8 cellular contexts compared by ENCODE assay signal in genomic region chr3:178385280-178385952, GRCh38.
A peak's percentile ranks its signal among the peaks of the same experiment; 100 is the strongest.
DNase-seq lines count a peak whose midpoint lies in the region; ATAC-seq, FAIRE-seq and TF ChIP-seq lines count a peak whose summit lies in the region.

No MANE protein-coding gene starts in this region.

- FAIRE-seq in H1 (lab: Jason Lieb, UNC), result peak; percentile 97

- no peak overlapping the region for H3K14ac ChIP-seq in H1 (ENCODE audit: insufficient read length)

- peak; percentile 86 for TF ChIP-seq CTCF in AG10803 (conservative IDR thresholded peaks at IDR 0.05; ENCODE audit: low read length)
- TF ChIP-seq CTCF in GM12864 (IDR thresholded peaks at IDR 0.05; ENCODE audit: low read depth, low read length, missing control alignments), result peak; percentile 60
- TF ChIP-seq CTCF in PC-3 (conservative IDR thresholded peaks at IDR 0.05; ENCODE audit: low read depth, low read length), result peak; percentile 94
- peak in 2 of 3 experiments; percentile 47 to 76; a peak in 3 of 4 replicates for TF ChIP-seq CTCF in H1 (IDR thresholded peaks at IDR 0.05; ENCODE audit: control extremely low read depth in 1 of 3, insufficient read depth in 1 of 3, low read depth in 1 of 3, low read length in 3 of 3)

- TF ChIP-seq POLR2A in H1 (IDR thresholded peaks at IDR 0.05; ENCODE audit: control extremely low read depth in 1 of 2, low read depth in 2 of 2, low read length in 2 of 2), result no peak

- ATAC-seq in PC-3 (peak; percentile 45; the same call in 1 of the 2 replicates), HG02938 (IDR thresholded peaks at IDR 0.05; ENCODE audit: unreplicated experiment) (no peak), GM19397 (IDR thresholded peaks at IDR 0.05; ENCODE audit: unreplicated experiment) (no peak)

- H3K79me2 ChIP-seq in PC-3 (ENCODE audit: low read length) (no peaks in the 10 kb centered on the region), H1 (ENCODE audit: control insufficient read depth in 1 of 2, insufficient read depth in 2 of 2, low read length in 2 of 2) (no peaks in the 10 kb centered on the region)

- intact Hi-C loops in PC-3 (cut with micrococcal nuclease), result loop anchor here (1.0 to 10.0 kb wide), 9 partner anchors 303 to 1723 kb away; no protein-coding TSS in a partner anchor

- CTCF ChIA-PET in PC-3 (lab: Charles Lee) (interaction anchor here (0.5 to 1.3 kb wide), 6 partner anchors 25 to 1446 kb away, joined by 3 to 6 read pairs (median 4); no protein-coding TSS in a partner anchor), H1 (lab: Charles Lee; ENCODE audit: partially characterized antibody) (interaction anchor here (0.6 to 2.2 kb wide), 35 partner anchors 9 to 1447 kb away, joined by 3 to 16 read pairs (median 3); no protein-coding TSS in a partner anchor)

- H3F3A ChIP-seq in PC-3 (ENCODE audit: low read length, unreplicated experiment), result no peaks in the 10 kb centered on the region

- no peak overlapping the region for H2AK5ac ChIP-seq in H1 (ENCODE audit: low read depth, low read length)

- H4K91ac ChIP-seq in H1 (replicated peaks; ENCODE audit: insufficient read length, low read length), result no peak overlapping the region

- POLR2A ChIA-PET in PC-3 (lab: Charles Lee; ENCODE audit: unreplicated experiment) (no interaction called here), H1 (lab: Charles Lee; ENCODE audit: partially characterized antibody) (no interaction called here)

- H3K9ac ChIP-seq in PC-3 (ENCODE audit: low read length) (no peak overlapping the region), H1 (replicated peaks in 1 of 4; ENCODE audit: extremely low read depth in 1 of 4, low read depth in 3 of 4, low read length in 3 of 4) (no peak overlapping the region)

- H3K27ac ChIP-seq in PC-3 (ENCODE audit: low read length) (no peak overlapping the region), H1 (ENCODE audit: low read depth, low read length) (no peak overlapping the region)

- H3K4me1 ChIP-seq in PC-3 (ENCODE audit: insufficient read depth, low read length), result peaks cover 18% of the 10 kb centered on the region
- H3K4me1 ChIP-seq in H1 (replicated peaks in 1 of 4; ENCODE audit: control insufficient read depth in 3 of 4, insufficient read depth in 4 of 4, low read length in 3 of 4), result no peaks in the 10 kb centered on the region

- H3K56ac ChIP-seq in H1 (replicated peaks; ENCODE audit: insufficient read length, low read depth, low read length), result no peak overlapping the region

- no peak overlapping the region for H3K18ac ChIP-seq in H1 (ENCODE audit: extremely low read depth, low read length)

- no peaks in the 10 kb centered on the region for H3K27me3 ChIP-seq in PC-3 (ENCODE audit: low read length)
- no peaks in the 10 kb centered on the region for H3K27me3 ChIP-seq in H1 (replicated peaks in 1 of 4; ENCODE audit: control insufficient read depth in 3 of 4, extremely low read depth in 1 of 4, insufficient read depth in 3 of 4, low read length in 3 of 4)

- H2AFZ ChIP-seq in PC-3 (ENCODE audit: low read length) (no peak overlapping the region), H1 (ENCODE audit: low read length) (peak overlapping the region; percentile 87; the same call in 1 of the 2 replicates)

- H3K4me2 ChIP-seq in PC-3 (ENCODE audit: low read length) (no peak overlapping the region), H1 (ENCODE audit: insufficient read depth in 1 of 2, low read depth in 2 of 2, low read length in 2 of 2) (no peak overlapping the region)

- 82% methylated on average over 5 of the region's 5 CpGs; no CpG with 5 or more reads in 1 of the 2 experiments for WGBS in H1 (ENCODE audit: extremely low coverage in 1 of 2, insufficient coverage in 1 of 2, insufficient read length in 1 of 2, insufficient replicate concordance in 2 of 2, low coverage in 1 of 2, low lambda C conversion rate in 2 of 2, missing lambda C conversion rate in 1 of 2), 2 experiments

- BruUV-seq in PC-3 (replicated peaks; lab: Mats Ljungman, UMichigan), result no TSS peak

- H3K36me3 ChIP-seq in PC-3 (ENCODE audit: low read depth, low read length) (no peaks in the 10 kb centered on the region), H1 (ENCODE audit: control insufficient read depth in 2 of 4, insufficient read depth in 4 of 4, low read length in 3 of 4) (no peaks in the 10 kb centered on the region)

- peak; percentile 87 to 92 for TF ChIP-seq RAD21 in H1 (IDR thresholded peaks at IDR 0.05 in 1 of 2, conservative IDR thresholded peaks at IDR 0.05 in 1 of 2; ENCODE audit: low read depth in 2 of 2, low read length in 2 of 2)

- H4K20me1 ChIP-seq in PC-3 (ENCODE audit: low read length), result no peaks in the 10 kb centered on the region
- H4K20me1 ChIP-seq in H1 (replicated peaks in 1 of 2; ENCODE audit: control insufficient read depth in 1 of 2, insufficient read depth in 2 of 2, low read length in 2 of 2), result no peaks in the 10 kb centered on the region

- H3K4ac ChIP-seq in H1 (replicated peaks; ENCODE audit: insufficient read length, low read depth, low read length), result no peak overlapping the region

- H3K4me3 ChIP-seq in AG10803 (ENCODE audit: low read length) (no peak overlapping the region), GM12864 (ENCODE audit: low read depth, low read length) (no peak overlapping the region), PC-3 (ENCODE audit: low read length) (no peak overlapping the region), H1 (ENCODE audit: extremely low read depth in 1 of 4, insufficient read depth in 2 of 4, low read depth in 3 of 4, low read length in 4 of 4) (no peak overlapping the region)

- no peak overlapping the region for H2BK5ac ChIP-seq in H1 (ENCODE audit: low read depth, low read length)

- H2BK120ac ChIP-seq in H1 (replicated peaks; ENCODE audit: low read depth, low read length), result no peak overlapping the region

- no peak overlapping the region for H2BK20ac ChIP-seq in H1 (ENCODE audit: low read length)

- no peak overlapping the region for H3K23ac ChIP-seq in H1 (ENCODE audit: insufficient read length)

- H3K23me2 ChIP-seq in H1 (ENCODE audit: low read depth, low read length), result no peaks in the 10 kb centered on the region

- no peak overlapping the region for H4K8ac ChIP-seq in H1 (ENCODE audit: extremely low read depth, insufficient read depth, low read length)

- no peak overlapping the region for H4K5ac ChIP-seq in H1 (ENCODE audit: insufficient read length, low read depth, low read length)

- no peak overlapping the region for H2BK15ac ChIP-seq in H1 (ENCODE audit: low read length)

- no peak for TF ChIP-seq EP300 in H1 (IDR thresholded peaks at IDR 0.05; ENCODE audit: borderline replicate concordance in 1 of 2, low read depth in 2 of 2, low read length in 2 of 2)

- no peaks in the 10 kb centered on the region for H3K9me3 ChIP-seq in PC-3 (ENCODE audit: low read length)
- no peaks in the 10 kb centered on the region for H3K9me3 ChIP-seq in H1 (ENCODE audit: insufficient read depth in 2 of 2, low read depth in 1 of 2, low read length in 1 of 2)

- no peak overlapping the region for H2BK12ac ChIP-seq in H1 (ENCODE audit: low read depth, low read length)

- DNase-seq in AG10803 (ENCODE audit: low read depth) (peak; percentile 44), GM12864 (ENCODE audit: low read depth) (no peak), HPDE6-E6E7 (ENCODE audit: extremely low spot score) (peak; percentile 5), PC-3 (peak; percentile 72), H1 (ENCODE audit: low read depth in 1 of 2, low spot score in 2 of 2) (peak; percentile 1 to 50), midbrain (lab: John Stamatoyannopoulos, UW) (peak; percentile 47)

- no peaks in the 10 kb centered on the region for H3K9me2 ChIP-seq in PC-3 (replicated peaks; ENCODE audit: low read length)

- H3K79me1 ChIP-seq in H1 (ENCODE audit: low read depth, low read length), result no peaks in the 10 kb centered on the region

TF ChIP-seq in H1, 55 proteins besides CTCF, POLR2A, EP300 and RAD21:
- TF ChIP-seq SIX5 (IDR thresholded peaks at IDR 0.05; ENCODE audit: low read depth, low read length) (no peak), CTBP2 (IDR thresholded peaks at IDR 0.05; ENCODE audit: borderline replicate concordance, insufficient read depth, insufficient read length, low read length) (no peak), RXRA (IDR thresholded peaks at IDR 0.05; ENCODE audit: insufficient read depth, low read depth, low read length) (no peak), CEBPB (IDR thresholded peaks at IDR 0.05; ENCODE audit: low read depth, low read length) (no peak), YY1 (IDR thresholded peaks at IDR 0.05; ENCODE audit: low read depth, low read length) (no peak), CHD1 (IDR thresholded peaks at IDR 0.05; ENCODE audit: low read depth, low read length) (no peak), HDAC2 (IDR thresholded peaks at IDR 0.05; ENCODE audit: borderline replicate concordance in 1 of 2, low read depth in 2 of 2, low read length in 2 of 2) (no peak)
TF ChIP-seq in H1: peak in this region for 0.
